8 cellular contexts compared by ENCODE assay signal in genomic region chr6:56851104-56851503, GRCh38.
DNase-seq lines count a peak whose midpoint lies in the region; ATAC-seq lines count a peak whose summit lies in the region.

No MANE protein-coding gene starts in this region.

- H3K36me3 ChIP-seq in rectal smooth muscle tissue (ENCODE audit: control insufficient read depth, insufficient read depth, low read length), result no peaks in the 10 kb centered on the region

- peaks cover 30% of the 10 kb centered on the region for H3K27me3 Mint-ChIP-seq in activated CD4-positive, alpha-beta memory T cell treated with anti-CD3 and anti-CD28 coated beads, Interleukin-2, amount 10 ng/mL, durations not matched to agents 7 days and 5 days

- H3K36me3 Mint-ChIP-seq in activated CD4-positive, alpha-beta memory T cell treated with anti-CD3 and anti-CD28 coated beads, Interleukin-2, amount 10 ng/mL, durations not matched to agents 7 days and 5 days (ENCODE audit: low read depth), result no peaks in the 10 kb centered on the region

- peaks cover 23% of the 10 kb centered on the region for H3K4me1 Mint-ChIP-seq in activated CD4-positive, alpha-beta memory T cell treated with anti-CD3 and anti-CD28 coated beads, Interleukin-2, amount 10 ng/mL, durations not matched to agents 7 days and 5 days

- H3K4me1 ChIP-seq in rectal smooth muscle tissue (ENCODE audit: control insufficient read depth, insufficient read depth, low read length), result peaks cover 2% of the 10 kb centered on the region

- H3K27ac Mint-ChIP-seq in activated CD4-positive, alpha-beta memory T cell treated with anti-CD3 and anti-CD28 coated beads, Interleukin-2, amount 10 ng/mL, durations not matched to agents 7 days and 5 days, result peak overlapping the region; percentile 63

- DNase-seq in activated CD4-positive, alpha-beta memory T cell treated with anti-CD3 and anti-CD28 coated beads, Interleukin-2, amount 10 ng/mL, durations not matched to agents 7 days and 5 days, result no peak
- DNase-seq in left cardiac atrium, result no peak
- no peak for DNase-seq in SW480 (ENCODE audit: low spot score)
- no peak for DNase-seq in mesenteric fat pad (ENCODE audit: low spot score)

- peak; percentile 12 for ATAC-seq in GM18909 (IDR thresholded peaks at IDR 0.05; ENCODE audit: poor library complexity, unreplicated experiment)
- peak; percentile 10 to 54 for ATAC-seq in left cardiac atrium
- ATAC-seq in GM21526 (IDR thresholded peaks at IDR 0.05; ENCODE audit: low FRiP score, unreplicated experiment), result no peak
- no peak for ATAC-seq in GM21529 (IDR thresholded peaks at IDR 0.05; ENCODE audit: unreplicated experiment)

- POLR2A ChIA-PET in activated CD4-positive, alpha-beta memory T cell treated with anti-CD3 and anti-CD28 coated beads, Interleukin-2, amount 10 ng/mL, durations not matched to agents 7 days and 5 days (lab: Charles Lee), result interaction anchor here (1.0 kb wide), 1 partner anchor 40 kb away, joined by 4 read pairs; no protein-coding TSS in a partner anchor

- H3K4me3 ChIP-seq in rectal smooth muscle tissue (ENCODE audit: low read length), result peak overlapping the region; percentile 78

- H3K4me3 Mint-ChIP-seq in activated CD4-positive, alpha-beta memory T cell treated with anti-CD3 and anti-CD28 coated beads, Interleukin-2, amount 10 ng/mL, durations not matched to agents 7 days and 5 days, result peak overlapping the region; percentile 71

- no peaks in the 10 kb centered on the region for H3K27me3 ChIP-seq in rectal smooth muscle tissue (ENCODE audit: control insufficient read depth, insufficient read depth, low read length)

- no peaks in the 10 kb centered on the region for H3K9me3 Mint-ChIP-seq in activated CD4-positive, alpha-beta memory T cell treated with anti-CD3 and anti-CD28 coated beads, Interleukin-2, amount 10 ng/mL, durations not matched to agents 7 days and 5 days

- no peak overlapping the region for H3K9ac ChIP-seq in rectal smooth muscle tissue (ENCODE audit: low read length)

- intact Hi-C loops in left cardiac atrium (cut with DNase I), result loop anchor here in 1 of 2 donors (2.0 to 5.0 kb wide), 2 partner anchors 142 to 214 kb away; no protein-coding TSS in a partner anchor

- CTCF ChIA-PET in activated CD4-positive, alpha-beta memory T cell treated with anti-CD3 and anti-CD28 coated beads, Interleukin-2, amount 10 ng/mL, durations not matched to agents 7 days and 5 days (lab: Charles Lee), result interaction anchor here (0.6 to 3.1 kb wide), 19 partner anchors 9 to 349 kb away, joined by 3 to 24 read pairs (median 3); no protein-coding TSS in a partner anchor

- H3K27ac ChIP-seq in rectal smooth muscle tissue (ENCODE audit: low read depth, low read length), result peak overlapping the region; percentile 48

Comparison
In these comparisons a context has a peak if more than half of its experiments do, and no peak if none do; other contexts are left out.
1. ATAC-seq: peak in GM18909 (single experiment) and left cardiac atrium (2 of 2); none in GM21526 (single experiment) and GM21529 (single experiment).